ENCODE assay signal across 8 cellular contexts in genomic region chr14:105248368-105249174, GRCh38. TPM values are rescaled to one million over a fixed set of nuclear protein-coding genes. Genes with fewer than 3 reads are reported as not detected.
DNase-seq lines count a peak whose midpoint lies in the region; ATAC-seq and TF ChIP-seq lines count a peak whose summit lies in the region.

Gene BTBD6, plus strand, starts transcription at chr14:105248533. Its CDS starts 179 bp downstream, at chr14:105248712.

- DNase-seq in CMK (ENCODE audit: low read depth) (peak; percentile 52), HK-2 (ENCODE audit: unreplicated experiment) (peak; percentile 81)
- DNase-seq in activated T-cell treated with anti-CD3 and anti-CD28 coated beads, Interleukin-2, amount 50 U/mL, for 1 hour, result peak; percentile 93
- peak; percentile 61 to 84 for DNase-seq in stimulated activated CD8-positive, alpha-beta memory T cell treated with anti-CD3 and anti-CD28 coated beads, Interleukin-7, amount 100 ng/mL, for 4 hours (ENCODE audit: low read depth in 2 of 2)

- H3K4me3 ChIP-seq in OCI-LY3 (ENCODE audit: low read length) (peak within 1 kb of the TSS; percentile 77), muscle layer of duodenum (ENCODE audit: low read depth in 1 of 2, low read length in 2 of 2) (peak within 1 kb of the TSS; percentile 69 to 76)

- peak within 1 kb of the TSS; percentile 55 for H3K9ac ChIP-seq in OCI-LY3 (ENCODE audit: low read length)

- H3K36me3 ChIP-seq in OCI-LY3 (replicated peaks; ENCODE audit: low read depth, low read length), result peaks cover 5% of the 10 kb centered on the region
- H3K36me3 ChIP-seq in muscle layer of duodenum (ENCODE audit: control insufficient read depth in 1 of 2, insufficient read depth in 2 of 2, low read length in 2 of 2), result peaks cover 12 to 40% of the 10 kb centered on the region in 2 donors

- H4K20me1 ChIP-seq in OCI-LY3 (ENCODE audit: insufficient read depth, low read length), result no peaks in the 10 kb centered on the region

- H3K9me3 ChIP-seq in OCI-LY3 (ENCODE audit: insufficient read depth, low read length) (no peaks in the 10 kb centered on the region), muscle layer of duodenum (ENCODE audit: control insufficient read depth in 1 of 2, low read length in 2 of 2) (no peaks in the 10 kb centered on the region)

- no peak for TF ChIP-seq CTCF in OCI-LY3 (IDR thresholded peaks at IDR 0.05; ENCODE audit: low read depth, low read length)

- H3K27ac ChIP-seq in OCI-LY3 (ENCODE audit: low read length), result no peak within 1 kb of the TSS
- H3K27ac ChIP-seq in muscle layer of duodenum (ENCODE audit: low read length), result peak within 1 kb of the TSS; percentile 63

- H3K4me2 ChIP-seq in OCI-LY3 (ENCODE audit: low read length), result peak within 1 kb of the TSS; percentile 83

- peaks cover 5% of the 10 kb centered on the region; the same call in 1 of the 2 replicates for H3K4me1 ChIP-seq in OCI-LY3 (ENCODE audit: low read length)
- H3K4me1 ChIP-seq in muscle layer of duodenum (ENCODE audit: control insufficient read depth in 1 of 2, insufficient read depth in 2 of 2, low read length in 2 of 2), result peaks cover 5 to 21% of the 10 kb centered on the region in 2 donors

- H3K27me3 ChIP-seq in OCI-LY3 (ENCODE audit: low read depth, low read length), result no peaks in the 10 kb centered on the region
- H3K27me3 ChIP-seq in muscle layer of duodenum (ENCODE audit: low read depth, low read length), result no peaks in the 10 kb centered on the region

- ATAC-seq in GM19452 (IDR thresholded peaks at IDR 0.05; ENCODE audit: unreplicated experiment), result peak; percentile 89
- ATAC-seq in esophagus mucosa, result peak; percentile 91

- no peak within 1 kb of the TSS for H2AFZ ChIP-seq in OCI-LY3 (ENCODE audit: low read depth, low read length)

- H3K79me2 ChIP-seq in OCI-LY3 (ENCODE audit: low read length), result no peaks in the 10 kb centered on the region

RNA-seq across cellular contexts. Expression of gene BTBD6, which starts in this region (rescaled TPM):
- total RNA-seq in esophagus mucosa, result 34.4 TPM
